11 cellular contexts compared by ENCODE assay signal in genomic region chr10:77290528-77291155, GRCh38.
DNase-seq lines count a peak whose midpoint lies in the region; ATAC-seq and TF ChIP-seq lines count a peak whose summit lies in the region.
"Had no signal": no experiment of that assay in that cellular context is flagged by ENCODE, and none has a peak within 500 bp of the region (broad histone marks: within the 10 kb centered on the region; RNA-seq: fewer than 3 reads in every experiment).

No MANE protein-coding gene starts in this region.

- H3K4me3 ChIP-seq in GM12865 (ENCODE audit: low read depth, low read length) (no peak overlapping the region), RWPE2 (ENCODE audit: severe bottlenecking) (no peak overlapping the region), fibroblast of the aortic adventitia (ENCODE audit: low read depth, low read length) (no peak overlapping the region)

- no peaks in the 10 kb centered on the region for H3K36me3 ChIP-seq in RWPE2 (ENCODE audit: low read depth)

- H3K9me3 ChIP-seq in RWPE2 (ENCODE audit: severe bottlenecking) = no peaks in the 10 kb centered on the region

- ATAC-seq in RWPE2 (ENCODE audit: low read depth) (peak; percentile 94), GM21717 (IDR thresholded peaks at IDR 0.05; ENCODE audit: unreplicated experiment) (no peak), GM18873 (IDR thresholded peaks at IDR 0.05; ENCODE audit: low FRiP score, unreplicated experiment) (no peak)
- no peak for ATAC-seq in effector memory CD8-positive, alpha-beta T cell (replicated peaks)
- ATAC-seq: Right ventricle myocardium inferior had no signal

- peaks cover 34% of the 10 kb centered on the region for H3K4me1 ChIP-seq in RWPE2 (ENCODE audit: insufficient read depth, poor library complexity, severe bottlenecking)

- H3K9me3 Mint-ChIP-seq in effector memory CD8-positive, alpha-beta T cell = no peaks in the 10 kb centered on the region

- H3K27ac ChIP-seq in RWPE2 (ENCODE audit: poor library complexity, severe bottlenecking) = peak overlapping the region; percentile 99

- H3K4me1 Mint-ChIP-seq in effector memory CD8-positive, alpha-beta T cell (ENCODE audit: low read depth in 2 of 2) = no peaks in the 10 kb centered on the region

- DNase-seq in GM12865 (ENCODE audit: low read depth) (peak; percentile 5), RWPE2 (ENCODE audit: low spot score) (peak; percentile 57), fibroblast of the aortic adventitia (ENCODE audit: low read depth) (peak; percentile 51), smooth muscle cell of the brain vasculature (ENCODE audit: low read depth, low spot score) (peak; percentile 33)
- no peak for DNase-seq in stimulated activated CD4-positive, alpha-beta T cell treated with anti-CD3 and anti-CD28 coated beads, Interleukin-4, amount 100 ng/mL, for 24 hours
- DNase-seq in effector memory CD8-positive, alpha-beta T cell = no peak
- DNase-seq: activated CD4-positive, alpha-beta T cell treated with anti-CD3 and anti-CD28 coated beads, Interleukin-2, amount 50 U/mL, for 4 hours; nucleus accumbens had no signal

- peaks cover 0 to 28% of the 10 kb centered on the region in 2 donors for H3K27me3 Mint-ChIP-seq in effector memory CD8-positive, alpha-beta T cell

- H3K4me3 Mint-ChIP-seq in effector memory CD8-positive, alpha-beta T cell = no peak overlapping the region

- no peak overlapping the region for H3K27ac Mint-ChIP-seq in effector memory CD8-positive, alpha-beta T cell

- no peaks in the 10 kb centered on the region for H3K36me3 Mint-ChIP-seq in effector memory CD8-positive, alpha-beta T cell (ENCODE audit: insufficient read depth)

- no peaks in the 10 kb centered on the region for H3K27me3 ChIP-seq in RWPE2 (ENCODE audit: insufficient read depth, poor library complexity, severe bottlenecking)

- no peak for TF ChIP-seq CTCF in GM12865 (IDR thresholded peaks at IDR 0.05; ENCODE audit: insufficient read depth, low read depth, low read length, missing control alignments)
- TF ChIP-seq CTCF in RWPE2 (IDR thresholded peaks at IDR 0.05; ENCODE audit: poor library complexity, severe bottlenecking) = no peak
- no peak for TF ChIP-seq CTCF in fibroblast of the aortic adventitia (IDR thresholded peaks at IDR 0.05; ENCODE audit: insufficient read depth, low read length)

Comparison
In these comparisons a context has a peak if more than half of its experiments do, and no peak if none do; other contexts are left out.
1. DNase-seq: peak in GM12865 (single experiment), RWPE2 (single experiment), fibroblast of the aortic adventitia (single experiment) and smooth muscle cell of the brain vasculature (single experiment); none in stimulated activated CD4-positive, alpha-beta T cell treated with anti-CD3 and anti-CD28 coated beads, Interleukin-4, amount 100 ng/mL, for 24 hours (single experiment) and effector memory CD8-positive, alpha-beta T cell (0 of 3).